1 cellular context compared by ENCODE assay signal in the genomic region with DNA sequence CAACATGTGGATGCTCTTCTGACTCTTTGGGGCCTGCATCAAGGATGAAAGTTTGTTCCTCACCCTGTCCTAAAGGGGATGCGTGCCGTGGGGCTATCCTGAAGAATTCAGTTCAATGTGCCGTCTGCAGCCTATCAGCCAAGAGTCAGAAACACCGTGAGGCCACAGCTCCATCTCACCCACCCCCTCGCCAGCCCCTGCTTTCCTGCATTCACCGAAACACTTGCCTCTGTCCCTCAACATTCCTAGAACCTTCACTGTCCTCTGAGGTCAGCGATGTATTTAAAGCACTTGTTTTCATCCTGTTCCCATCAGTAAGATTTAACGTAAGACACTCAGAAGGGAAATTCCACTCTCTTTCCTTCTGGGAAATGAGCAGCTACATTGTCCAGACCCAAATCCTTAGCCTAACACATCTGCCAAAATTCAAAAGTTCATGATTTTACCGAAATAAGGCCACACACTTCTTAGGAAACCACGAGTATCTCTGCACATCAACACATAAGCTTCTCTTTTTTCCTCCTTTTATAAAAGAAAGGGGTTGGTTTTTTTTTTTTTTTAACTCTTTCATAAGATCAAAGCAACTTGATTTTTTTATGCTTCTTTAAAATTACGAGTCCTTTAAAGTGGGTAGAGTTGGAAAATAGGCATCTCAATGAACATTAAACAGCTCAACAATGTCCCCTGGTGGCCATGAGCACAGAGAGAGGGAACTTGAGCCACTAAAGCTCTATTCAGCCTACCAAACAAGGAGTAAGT.
TF ChIP-seq lines count a peak whose summit lies in the region.

No MANE protein-coding gene starts in this region.

TF ChIP-seq in HCT116, 20 proteins besides CTCF, POLR2A, EP300 and RAD21 (continued from another document):
- TF ChIP-seq, protein P1, sequence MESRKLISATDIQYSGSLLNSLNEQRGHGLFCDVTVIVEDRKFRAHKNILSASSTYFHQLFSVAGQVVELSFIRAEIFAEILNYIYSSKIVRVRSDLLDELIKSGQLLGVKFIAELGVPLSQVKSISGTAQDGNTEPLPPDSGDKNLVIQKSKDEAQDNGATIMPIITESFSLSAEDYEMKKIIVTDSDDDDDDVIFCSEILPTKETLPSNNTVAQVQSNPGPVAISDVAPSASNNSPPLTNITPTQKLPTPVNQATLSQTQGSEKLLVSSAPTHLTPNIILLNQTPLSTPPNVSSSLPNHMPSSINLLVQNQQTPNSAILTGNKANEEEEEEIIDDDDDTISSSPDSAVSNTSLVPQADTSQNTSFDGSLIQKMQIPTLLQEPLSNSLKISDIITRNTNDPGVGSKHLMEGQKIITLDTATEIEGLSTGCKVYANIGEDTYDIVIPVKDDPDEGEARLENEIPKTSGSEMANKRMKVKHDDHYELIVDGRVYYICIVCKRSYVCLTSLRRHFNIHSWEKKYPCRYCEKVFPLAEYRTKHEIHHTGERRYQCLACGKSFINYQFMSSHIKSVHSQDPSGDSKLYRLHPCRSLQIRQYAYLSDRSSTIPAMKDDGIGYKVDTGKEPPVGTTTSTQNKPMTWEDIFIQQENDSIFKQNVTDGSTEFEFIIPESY (IDR thresholded peaks at IDR 0.05; ENCODE audit: extremely low read depth, insufficient replicate concordance, low read length), result no peak
- TF ChIP-seq EZH2phosphoT487 (IDR thresholded peaks at IDR 0.05; ENCODE audit: borderline replicate concordance), result no peak
- no peak for TF ChIP-seq CBX3 (IDR thresholded peaks at IDR 0.05; ENCODE audit: low read depth)
- TF ChIP-seq YY1 (IDR thresholded peaks at IDR 0.05; ENCODE audit: extremely low read depth, insufficient replicate concordance, low read depth, low read length), result no peak
- TF ChIP-seq CEBPB (IDR thresholded peaks at IDR 0.05; ENCODE audit: low read depth), result no peak
- TF ChIP-seq, protein P2, sequence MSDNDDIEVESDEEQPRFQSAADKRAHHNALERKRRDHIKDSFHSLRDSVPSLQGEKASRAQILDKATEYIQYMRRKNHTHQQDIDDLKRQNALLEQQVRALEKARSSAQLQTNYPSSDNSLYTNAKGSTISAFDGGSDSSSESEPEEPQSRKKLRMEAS (IDR thresholded peaks at IDR 0.05), result no peak
